Comparison of ENCODE assay signal across 8 cellular contexts in the genomic region with DNA sequence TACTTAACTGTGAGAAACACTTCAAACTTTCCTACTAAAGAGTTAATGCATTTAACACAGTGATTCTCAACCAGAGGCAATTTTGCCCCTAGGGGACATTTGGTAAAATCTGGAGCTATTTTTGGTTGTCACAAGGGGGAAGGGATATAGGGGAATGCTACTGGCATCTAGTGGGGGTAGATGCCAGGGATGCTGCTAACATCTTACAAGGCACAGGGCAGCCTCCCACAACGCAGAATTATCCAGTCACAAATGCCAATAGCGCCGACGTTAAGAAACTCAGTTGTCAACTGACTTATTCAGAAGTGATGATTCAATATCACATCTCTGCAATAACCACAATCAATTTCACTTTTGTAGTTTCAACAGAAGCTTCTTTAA. TPM values are rescaled to one million over a fixed set of nuclear protein-coding genes. Genes with fewer than 3 reads are reported as not detected.
DNase-seq lines count a peak whose midpoint lies in the region; ATAC-seq and TF ChIP-seq lines count a peak whose summit lies in the region.

No MANE protein-coding gene starts in this region.

- no peak for TF ChIP-seq POLR2A in heart left ventricle (IDR thresholded peaks at IDR 0.05)

- intact Hi-C loops in heart left ventricle (cut with DNase I), result loop anchor here in 5 of 10 donors (5.0 to 10.0 kb wide), 6 partner anchors 65 to 488 kb away; no protein-coding TSS in a partner anchor
- intact Hi-C loops in left cardiac atrium (cut with DNase I), result no loop called here
- intact Hi-C loops in activated T-helper 2 cell treated with anti-CD3 and anti-CD28 coated beads, Interferon-gamma antibody, Interleukin-2, Interleukin-4, amounts not matched to agents 10 μg/mL and 5 μg/mL and 100 μg/mL, durations not matched to agents 14 hours and 24 hours and 36 hours (cut with micrococcal nuclease), result loop anchor here (1.0 to 10.0 kb wide), 13 partner anchors 15 to 1180 kb away; partner anchors contain the start of genes BTG1, CRADD, NUDT4 and UBE2N

- ATAC-seq in heart left ventricle (peak in 1 of 4 donors; percentile 27), left cardiac atrium (no peak), HG02884 (IDR thresholded peaks at IDR 0.05; ENCODE audit: unreplicated experiment) (no peak)

- H3K36me3 ChIP-seq in heart left ventricle, result no peaks in the 10 kb centered on the region

- peak overlapping the region; percentile 95 for H3K27ac Mint-ChIP-seq in activated T-helper 2 cell treated with anti-CD3 and anti-CD28 coated beads, Interferon-gamma antibody, Interleukin-2, Interleukin-4, amounts not matched to agents 10 μg/mL and 5 μg/mL and 100 μg/mL, durations not matched to agents 14 hours and 24 hours and 36 hours

- no peaks in the 10 kb centered on the region for H3K9me3 ChIP-seq in heart left ventricle

- peak in 5 of 12 donors; percentile 17 to 41 (median 37) for TF ChIP-seq CTCF in heart left ventricle (IDR thresholded peaks at IDR 0.05)

- DNase-seq in heart left ventricle (peak in 3 of 5 donors; percentile 22 to 41 (median 30)), left cardiac atrium (no peak), NCI-H226 (peak; percentile 44), hepatic stellate cell (ENCODE audit: low spot score) (peak; percentile 34), NCI-H1105 treated with DMSO at 0.1 percent for 48 hours (lab: John Stamatoyannopoulos, UW) (no peak)
- DNase-seq in activated T-helper 2 cell treated with anti-CD3 and anti-CD28 coated beads, Interferon-gamma antibody, Interleukin-2, Interleukin-4, amounts not matched to agents 10 μg/mL and 5 μg/mL and 100 μg/mL, durations not matched to agents 14 hours and 24 hours and 36 hours (ENCODE audit: low spot score), result peak; percentile 50
- DNase-seq in stimulated activated CD4-positive, alpha-beta T cell treated with anti-CD3 and anti-CD28 coated beads, Interleukin-4, amount 100 ng/mL, for 1 hour, result peak; percentile 47

- H3K4me3 ChIP-seq in heart left ventricle, result peak overlapping the region in 10 of 12 donors; percentile 62 to 94 (median 82)

- H3K36me3 Mint-ChIP-seq in activated T-helper 2 cell treated with anti-CD3 and anti-CD28 coated beads, Interferon-gamma antibody, Interleukin-2, Interleukin-4, amounts not matched to agents 10 μg/mL and 5 μg/mL and 100 μg/mL, durations not matched to agents 14 hours and 24 hours and 36 hours (ENCODE audit: low read depth), result peaks cover 24% of the 10 kb centered on the region

- peaks cover 2% of the 10 kb centered on the region for H3K27me3 Mint-ChIP-seq in activated T-helper 2 cell treated with anti-CD3 and anti-CD28 coated beads, Interferon-gamma antibody, Interleukin-2, Interleukin-4, amounts not matched to agents 10 μg/mL and 5 μg/mL and 100 μg/mL, durations not matched to agents 14 hours and 24 hours and 36 hours (ENCODE audit: low read depth)

- H3K4me3 Mint-ChIP-seq in activated T-helper 2 cell treated with anti-CD3 and anti-CD28 coated beads, Interferon-gamma antibody, Interleukin-2, Interleukin-4, amounts not matched to agents 10 μg/mL and 5 μg/mL and 100 μg/mL, durations not matched to agents 14 hours and 24 hours and 36 hours (ENCODE audit: low read depth), result peak overlapping the region; percentile 88

- H3K9me3 Mint-ChIP-seq in activated T-helper 2 cell treated with anti-CD3 and anti-CD28 coated beads, Interferon-gamma antibody, Interleukin-2, Interleukin-4, amounts not matched to agents 10 μg/mL and 5 μg/mL and 100 μg/mL, durations not matched to agents 14 hours and 24 hours and 36 hours, result peaks cover 3% of the 10 kb centered on the region

- peak overlapping the region in 11 of 12 donors; percentile 22 to 99 (median 98) for H3K27ac ChIP-seq in heart left ventricle

- 0 to 11% (median 6%) methylated on average over 4 of the region's 4 CpGs for WGBS in heart left ventricle, 4 donors

- peaks cover 0 to 56% (median 29%) of the 10 kb centered on the region in 12 donors for H3K4me1 ChIP-seq in heart left ventricle

- H3K27me3 ChIP-seq in heart left ventricle, result no peaks in the 10 kb centered on the region

- H3K4me1 Mint-ChIP-seq in activated T-helper 2 cell treated with anti-CD3 and anti-CD28 coated beads, Interferon-gamma antibody, Interleukin-2, Interleukin-4, amounts not matched to agents 10 μg/mL and 5 μg/mL and 100 μg/mL, durations not matched to agents 14 hours and 24 hours and 36 hours (ENCODE audit: low read depth), result peaks cover 32% of the 10 kb centered on the region

RNA-seq across cellular contexts. Expression of gene EEA1, which starts 2.0 kb away (rescaled TPM):
- 10 to 100 TPM; 14.5 to 45.5 (median 29.9) TPM for total RNA-seq in heart left ventricle
- polyA plus RNA-seq in heart left ventricle, result 1 to 10 TPM; 5.1 to 5.5 TPM
- 10 to 100 TPM; 21.2 to 26.2 TPM for total RNA-seq in left cardiac atrium
- total RNA-seq in activated T-helper 2 cell treated with anti-CD3 and anti-CD28 coated beads, Interferon-gamma antibody, Interleukin-2, Interleukin-4, amounts not matched to agents 10 μg/mL and 5 μg/mL and 100 μg/mL, durations not matched to agents 14 hours and 24 hours and 36 hours, result 30.5 and 31.9 TPM in 2 replicates

Comparison
In these comparisons a context has a peak if more than half of its experiments do, and no peak if none do; other contexts are left out.
1. DNase-seq: peak in heart left ventricle (3 of 5), NCI-H226 (single experiment), activated T-helper 2 cell treated with anti-CD3 and anti-CD28 coated beads, Interferon-gamma antibody, Interleukin-2, Interleukin-4, amounts not matched to agents 10 μg/mL and 5 μg/mL and 100 μg/mL, durations not matched to agents 14 hours and 24 hours and 36 hours (single experiment), hepatic stellate cell (single experiment) and stimulated activated CD4-positive, alpha-beta T cell treated with anti-CD3 and anti-CD28 coated beads, Interleukin-4, amount 100 ng/mL, for 1 hour (single experiment); none in left cardiac atrium (single experiment) and NCI-H1105 treated with DMSO at 0.1 percent for 48 hours (single experiment).